Comparison of ENCODE assay signal across 18 cellular contexts in the genomic region with DNA sequence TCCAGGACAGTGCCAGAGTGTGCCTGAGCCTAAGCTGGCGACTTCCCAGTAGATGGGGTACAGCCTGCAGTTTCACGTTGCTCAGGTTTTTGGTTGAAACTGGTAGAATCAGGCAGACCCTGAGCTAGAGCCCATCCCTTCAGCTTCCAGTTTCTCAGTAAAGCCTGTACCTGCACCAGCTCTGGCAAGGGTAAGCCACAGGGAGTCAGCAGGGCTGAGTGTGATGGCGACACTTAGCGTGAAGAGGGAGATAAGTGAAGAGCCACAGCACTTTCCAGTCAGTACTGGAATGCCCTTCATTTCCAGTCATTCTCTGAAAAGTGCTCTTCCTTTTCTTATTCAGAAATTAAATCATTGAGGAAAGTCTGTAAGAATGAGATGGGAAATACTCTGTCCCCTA. TPM values are rescaled to one million over a fixed set of nuclear protein-coding genes. Genes with fewer than 3 reads are reported as not detected.
DNase-seq lines count a peak whose midpoint lies in the region; ATAC-seq lines count a peak whose summit lies in the region.
"Had no signal": no experiment of that assay in that cellular context is flagged by ENCODE, and none has a peak within 500 bp of the region (broad histone marks: within the 10 kb centered on the region; RNA-seq: fewer than 3 reads in every experiment).

No MANE protein-coding gene starts in this region.

- DNase-seq in stimulated activated CD4-positive, alpha-beta T cell treated with anti-CD3 and anti-CD28 coated beads, Interleukin-15, amount 100 ng/mL, for 24 hours = peak; percentile 24
- no peak for DNase-seq in stimulated activated CD4-positive, alpha-beta T cell treated with anti-CD3 and anti-CD28 coated beads, Interleukin-2, amount 100 ng/mL, for 48 hours
- no peak for DNase-seq in activated naive CD4-positive, alpha-beta T cell treated with anti-CD3 and anti-CD28 coated beads, Interleukin-2, amount 50 U/mL, for 72 hours (ENCODE audit: low spot score in 2 of 2)
- no peak for DNase-seq in immature natural killer cell
- DNase-seq in C1 segment of cervical spinal cord (lab: John Stamatoyannopoulos, UW) = no peak
- DNase-seq in effector CD4-positive, alpha-beta T cell = no peak
- DNase-seq: activated effector memory CD4-positive, alpha-beta T cell treated with Interleukin-2 at 50 U/mL for 16 hours; colonic mucosa; foreskin fibroblast; IMR-90; MM.1S; NCI-H146; NCI-H2227 treated with DMSO at 0.1 percent for 48 hours; occipital lobe; SK-N-SH; stomach had no signal

- H3K9me3 Mint-ChIP-seq in activated naive CD4-positive, alpha-beta T cell treated with anti-CD3 and anti-CD28 coated beads, Interleukin-2, amount 50 U/mL, for 72 hours = no peaks in the 10 kb centered on the region
- H3K9me3 Mint-ChIP-seq in immature natural killer cell = no peaks in the 10 kb centered on the region

- peaks cover 28 to 46% of the 10 kb centered on the region in 2 donors for H3K36me3 Mint-ChIP-seq in activated naive CD4-positive, alpha-beta T cell treated with anti-CD3 and anti-CD28 coated beads, Interleukin-2, amount 50 U/mL, for 72 hours
- peaks cover 12 to 24% (median 18%) of the 10 kb centered on the region in 3 donors for H3K36me3 Mint-ChIP-seq in immature natural killer cell

- ATAC-seq in activated naive CD4-positive, alpha-beta T cell treated with anti-CD3 and anti-CD28 coated beads, Interleukin-2, amount 50 U/mL, for 72 hours = peak; percentile 15 to 23
- ATAC-seq in GM21619 (IDR thresholded peaks at IDR 0.05; ENCODE audit: unreplicated experiment) = no peak
- ATAC-seq: sciatic nerve had no signal

- peaks cover 0 to 7% (median 2%) of the 10 kb centered on the region in 3 donors for H3K27me3 Mint-ChIP-seq in immature natural killer cell (ENCODE audit: low read depth in 3 of 3)

- peak overlapping the region in 1 of 5 donors; percentile 38 for H3K4me3 Mint-ChIP-seq in immature natural killer cell

- peak overlapping the region; percentile 38 to 84 for H3K27ac Mint-ChIP-seq in activated naive CD4-positive, alpha-beta T cell treated with anti-CD3 and anti-CD28 coated beads, Interleukin-2, amount 50 U/mL, for 72 hours
- peak overlapping the region in 4 of 6 donors; percentile 59 to 91 (median 80) for H3K27ac Mint-ChIP-seq in immature natural killer cell

- H3K4me1 Mint-ChIP-seq in immature natural killer cell = peaks cover 25 to 30% of the 10 kb centered on the region in 2 donors

RNA-seq across cellular contexts. Expression of a gene that starts 22.4 kb away (rescaled TPM):
- total RNA-seq in activated naive CD4-positive, alpha-beta T cell treated with anti-CD3 and anti-CD28 coated beads, Interleukin-2, amount 50 U/mL, for 72 hours = 1 to 10 TPM; 9.2 to 9.6 TPM
- 1 to 10 TPM in 2 of 3 donors, under 1 TPM in 1; 0.41 to 2.5 (median 1.4) TPM for polyA plus RNA-seq in immature natural killer cell

RNA-seq across cellular contexts. Expression of a gene that starts 53.2 kb away (rescaled TPM):
- 10 to 100 TPM; 28.1 to 38.7 TPM for total RNA-seq in activated naive CD4-positive, alpha-beta T cell treated with anti-CD3 and anti-CD28 coated beads, Interleukin-2, amount 50 U/mL, for 72 hours
- polyA plus RNA-seq in immature natural killer cell = 1 to 10 TPM; 1.4 to 6.6 (median 5.9) TPM
